12 cellular contexts compared by ENCODE assay signal in genomic region chr19:37333457-37333856, GRCh38. TPM values are rescaled to one million over a fixed set of nuclear protein-coding genes. Genes with fewer than 3 reads are reported as not detected.
A peak's percentile ranks its signal among the peaks of the same experiment; 100 is the strongest.
DNase-seq lines count a peak whose midpoint lies in the region; TF ChIP-seq lines count a peak whose summit lies in the region.
"Had no signal": no experiment of that assay in that cellular context is flagged by ENCODE, and none has a peak within 500 bp of the region (broad histone marks: within the 10 kb centered on the region; RNA-seq: fewer than 3 reads in every experiment).

No MANE protein-coding gene starts in this region.

- CTCF ChIA-PET in Calu3 (lab: Charles Lee), result no interaction called here

- peaks cover 43% of the 10 kb centered on the region for H3K36me3 Mint-ChIP-seq in Calu3 (ENCODE audit: insufficient read depth, unreplicated experiment)
- H3K36me3 Mint-ChIP-seq in brain, result peaks cover 58% of the 10 kb centered on the region

- H3K4me1 Mint-ChIP-seq in Calu3 (ENCODE audit: low read depth, unreplicated experiment), result peaks cover 12% of the 10 kb centered on the region
- peaks cover 44% of the 10 kb centered on the region for H3K4me1 Mint-ChIP-seq in brain

- H3K27me3 Mint-ChIP-seq in Calu3 (ENCODE audit: unreplicated experiment), result no peaks in the 10 kb centered on the region
- H3K27me3 Mint-ChIP-seq in brain, result peaks cover 5% of the 10 kb centered on the region
- H3K27me3 Mint-ChIP-seq: stimulated activated naive CD8-positive, alpha-beta T cell treated with anti-CD3 and anti-CD28 coated beads, Interleukin-15, amount 100 ng/mL, for 72 hours had no signal

- DNase-seq in A172 (ENCODE audit: low spot score) (peak; percentile 26), Calu3 (no peak), kidney tubule cell (ENCODE audit: low spot score) (peak; percentile 59), cerebellar cortex (ENCODE audit: low spot score) (no peak), NCI-H526 treated with DMSO at 0.1 percent for 48 hours (lab: John Stamatoyannopoulos, UW) (no peak), NCI-H774 (lab: John Stamatoyannopoulos, UW) (no peak), SW480 (ENCODE audit: low spot score) (no peak)
- DNase-seq: NCI-H2081; NK-92 treated with Interleukin-12 subunit alpha and Interleukin-12 subunit beta, amount 100 ng/mL, for 24 hours; retina; stimulated activated naive CD8-positive, alpha-beta T cell treated with anti-CD3 and anti-CD28 coated beads, Interleukin-15, amount 100 ng/mL, for 72 hours had no signal

- peak overlapping the region; percentile 88 for H3K4me3 Mint-ChIP-seq in Calu3 (ENCODE audit: low read depth, unreplicated experiment)
- H3K4me3 Mint-ChIP-seq in brain, result peak overlapping the region; percentile 93 to 99 (median 95)

- BruUV-seq in Calu3 (replicated peaks; lab: Mats Ljungman, UMichigan), result no TSS peak

- peaks cover 16% of the 10 kb centered on the region for H3K9me3 Mint-ChIP-seq in Calu3 (ENCODE audit: low read depth, unreplicated experiment)
- H3K9me3 Mint-ChIP-seq in brain, result peaks cover 0 to 13% (median 4%) of the 10 kb centered on the region in 5 experiments

- H3K27ac Mint-ChIP-seq in Calu3 (ENCODE audit: unreplicated experiment) (peak overlapping the region; percentile 90), brain (peak overlapping the region in 4 of 5 experiments; percentile 41 to 97 (median 94))

- intact Hi-C loops in Calu3 (cut with micrococcal nuclease; ENCODE audit: unreplicated experiment), result no loop called here

- TF ChIP-seq CTCF in Calu3 (IDR thresholded peaks at IDR 0.05; ENCODE audit: unreplicated experiment), result no peak
- TF ChIP-seq CTCF in brain (conservative IDR thresholded peaks at IDR 0.05), result no peak

RNA-seq across cellular contexts. Expression of gene ZNF527, which starts 37.4 kb away (rescaled TPM):
- total RNA-seq in A172 (2014; rRNA removed; shearing (Covaris generic)), result 3.4 and 8.0 TPM in 2 replicates
- total RNA-seq in Calu3 (2022), result 5.6 and 6.3 TPM in 2 replicates
- polyA plus RNA-seq in brain (ENCODE audit: insufficient read depth, low read depth, low replicate concordance), result 0.80 TPM

Comparison
In these comparisons a context has a peak if more than half of its experiments do, and no peak if none do; other contexts are left out.
1. DNase-seq: peak in A172 (single experiment) and kidney tubule cell (single experiment); none in Calu3 (single experiment), cerebellar cortex (single experiment), NCI-H526 treated with DMSO at 0.1 percent for 48 hours (single experiment), NCI-H774 (single experiment) and SW480 (single experiment).